Comparison of ENCODE assay signal across 18 cellular contexts in the genomic region with DNA sequence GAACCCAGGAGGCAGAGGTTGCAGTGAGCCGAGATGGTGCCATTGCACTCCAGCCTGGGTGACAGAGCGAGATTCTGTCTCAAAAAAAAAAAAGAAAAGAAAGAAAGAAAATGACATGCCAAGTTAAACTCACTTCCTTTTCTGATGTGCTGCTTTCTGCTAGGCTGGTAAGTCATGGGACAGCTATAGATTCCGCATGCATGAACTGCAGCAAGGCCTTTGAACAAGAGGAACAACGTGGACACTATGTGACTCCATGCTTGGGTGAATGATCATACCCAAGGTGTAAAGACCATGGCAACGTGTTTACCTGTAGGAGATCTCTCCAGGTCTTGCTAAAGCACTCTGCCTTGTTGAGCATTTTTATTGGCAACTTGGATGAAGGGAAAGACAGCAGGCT. TPM values are rescaled to one million over a fixed set of nuclear protein-coding genes. Genes with fewer than 3 reads are reported as not detected.
DNase-seq lines count a peak whose midpoint lies in the region; ATAC-seq and TF ChIP-seq lines count a peak whose summit lies in the region.
"Had no signal": no experiment of that assay in that cellular context is flagged by ENCODE, and none has a peak within 500 bp of the region (broad histone marks: within the 10 kb centered on the region; RNA-seq: fewer than 3 reads in every experiment).

No MANE protein-coding gene starts in this region.

- no peak overlapping the region for H2AFZ ChIP-seq in hepatocyte
- H2AFZ ChIP-seq: GM23248, neural progenitor cell had no signal

- no peaks in the 10 kb centered on the region for H4K20me1 ChIP-seq in hepatocyte (ENCODE audit: insufficient read depth, poor library complexity, severe bottlenecking)

- peaks cover 52% of the 10 kb centered on the region for H3K4me1 Mint-ChIP-seq in activated T-cell treated with anti-CD3 and anti-CD28 coated beads, Interleukin-2, amount 50 U/mL, for 24 hours (ENCODE audit: low read depth)
- H3K4me1 Mint-ChIP-seq in activated T-cell treated with anti-CD3 and anti-CD28 coated beads, Interleukin-2, amount 50 U/mL, for 4 hours (ENCODE audit: low read depth) = peaks cover 53% of the 10 kb centered on the region
- peaks cover 67% of the 10 kb centered on the region for H3K4me1 Mint-ChIP-seq in CD4-positive, alpha-beta T cell (ENCODE audit: low read depth)
- peaks cover 53% of the 10 kb centered on the region for H3K4me1 Mint-ChIP-seq in activated T-helper 1 cell treated with anti-CD3 and anti-CD28 coated beads, Interleukin-12 subunit alpha, Interleukin-12 subunit beta, Interleukin-2, Interleukin-4 antibody, amounts not matched to agents 30 ng/mL and 10 ng/mL and 1 ng/mL, durations not matched to agents 14 hours and 24 hours and 36 hours (ENCODE audit: low read depth)
- H3K4me1 Mint-ChIP-seq: neural progenitor cell had no signal

- H3K4me3 Mint-ChIP-seq in activated T-cell treated with anti-CD3 and anti-CD28 coated beads, Interleukin-2, amount 50 U/mL, for 24 hours = no peak overlapping the region
- no peak overlapping the region for H3K4me3 Mint-ChIP-seq in activated T-cell treated with anti-CD3 and anti-CD28 coated beads, Interleukin-2, amount 50 U/mL, for 4 hours
- no peak overlapping the region for H3K4me3 Mint-ChIP-seq in CD4-positive, alpha-beta T cell
- no peak overlapping the region for H3K4me3 Mint-ChIP-seq in activated T-helper 1 cell treated with anti-CD3 and anti-CD28 coated beads, Interleukin-12 subunit alpha, Interleukin-12 subunit beta, Interleukin-2, Interleukin-4 antibody, amounts not matched to agents 30 ng/mL and 10 ng/mL and 1 ng/mL, durations not matched to agents 14 hours and 24 hours and 36 hours
- H3K4me3 Mint-ChIP-seq: endodermal cell, neural progenitor cell had no signal

- H3K27me3 Mint-ChIP-seq in activated T-cell treated with anti-CD3 and anti-CD28 coated beads, Interleukin-2, amount 50 U/mL, for 24 hours = no peaks in the 10 kb centered on the region
- no peaks in the 10 kb centered on the region for H3K27me3 Mint-ChIP-seq in activated T-cell treated with anti-CD3 and anti-CD28 coated beads, Interleukin-2, amount 50 U/mL, for 4 hours (ENCODE audit: low read depth)
- H3K27me3 Mint-ChIP-seq in CD4-positive, alpha-beta T cell = no peaks in the 10 kb centered on the region
- no peaks in the 10 kb centered on the region for H3K27me3 Mint-ChIP-seq in activated T-helper 1 cell treated with anti-CD3 and anti-CD28 coated beads, Interleukin-12 subunit alpha, Interleukin-12 subunit beta, Interleukin-2, Interleukin-4 antibody, amounts not matched to agents 30 ng/mL and 10 ng/mL and 1 ng/mL, durations not matched to agents 14 hours and 24 hours and 36 hours (ENCODE audit: insufficient read depth)

- H3K27ac Mint-ChIP-seq in activated T-cell treated with anti-CD3 and anti-CD28 coated beads, Interleukin-2, amount 50 U/mL, for 24 hours = peak overlapping the region; percentile 82
- peak overlapping the region; percentile 93 for H3K27ac Mint-ChIP-seq in CD4-positive, alpha-beta T cell
- H3K27ac Mint-ChIP-seq in activated T-helper 1 cell treated with anti-CD3 and anti-CD28 coated beads, Interleukin-12 subunit alpha, Interleukin-12 subunit beta, Interleukin-2, Interleukin-4 antibody, amounts not matched to agents 30 ng/mL and 10 ng/mL and 1 ng/mL, durations not matched to agents 14 hours and 24 hours and 36 hours = peak overlapping the region; percentile 13
- H3K27ac Mint-ChIP-seq: endodermal cell, neural progenitor cell had no signal

- H3K9me2 ChIP-seq in hepatocyte (replicated peaks; ENCODE audit: insufficient read depth) = no peaks in the 10 kb centered on the region

- H3K9me3 ChIP-seq in CD4-positive, alpha-beta T cell (ENCODE audit: control insufficient read depth, low read length) = no peaks in the 10 kb centered on the region
- H3K9me3 ChIP-seq in hepatocyte (ENCODE audit: low read depth) = no peaks in the 10 kb centered on the region
- H3K9me3 ChIP-seq: thoracic aorta had no signal

- intact Hi-C loops in CD4-positive, alpha-beta T cell (cut with DNase I, micrococcal nuclease) = loop anchor here (1.0 to 10.0 kb wide), 5 partner anchors 41 to 285 kb away; no protein-coding TSS in a partner anchor
- intact Hi-C loops in activated T-helper 1 cell treated with anti-CD3 and anti-CD28 coated beads, Interleukin-12 subunit alpha, Interleukin-12 subunit beta, Interleukin-2, Interleukin-4 antibody, amounts not matched to agents 30 ng/mL and 10 ng/mL and 1 ng/mL, durations not matched to agents 14 hours and 24 hours and 36 hours (cut with micrococcal nuclease) = no loop called here

- H3K4me3 ChIP-seq in hepatocyte = no peak overlapping the region
- H3K4me3 ChIP-seq: GM23248, neural progenitor cell, thoracic aorta had no signal

- no peak for ATAC-seq in activated T-cell treated with anti-CD3 and anti-CD28 coated beads, Interleukin-2, amount 50 U/mL, for 4 hours
- no peak for ATAC-seq in CD4-positive, alpha-beta T cell (ENCODE audit: poor library complexity)

- no peak for DNase-seq in activated T-cell treated with anti-CD3 and anti-CD28 coated beads, Interleukin-2, amount 50 U/mL, for 24 hours
- DNase-seq in activated T-cell treated with anti-CD3 and anti-CD28 coated beads, Interleukin-2, amount 50 U/mL, for 4 hours = no peak
- DNase-seq in CD4-positive, alpha-beta T cell = no peak
- DNase-seq in activated T-helper 1 cell treated with anti-CD3 and anti-CD28 coated beads, Interleukin-12 subunit alpha, Interleukin-12 subunit beta, Interleukin-2, Interleukin-4 antibody, amounts not matched to agents 30 ng/mL and 10 ng/mL and 1 ng/mL, durations not matched to agents 14 hours and 24 hours and 36 hours (ENCODE audit: low spot score) = no peak
- DNase-seq in pons (ENCODE audit: low spot score) = peak; percentile 52
- no peak for DNase-seq in hepatocyte (ENCODE audit: low spot score)
- no peak for DNase-seq in NCI-H748 treated with DMSO at 0.1 percent for 48 hours (lab: John Stamatoyannopoulos, UW)
- no peak for DNase-seq in GM13976 (ENCODE audit: low spot score)
- DNase-seq: activated effector memory CD4-positive, alpha-beta T cell treated with anti-CD3 and anti-CD28 coated beads, Interleukin-2, amount 50 U/mL, for 16 hours; EL; endodermal cell; GM23248; NCI-H1436 treated with DMSO at 0.1 percent for 48 hours; NCI-H226; NK-92 treated with Interleukin-12 subunit alpha and Interleukin-12 subunit beta, amount 100 ng/mL, for 24 hours; WERI-Rb-1 had no signal

- H3K27ac ChIP-seq in CD4-positive, alpha-beta T cell (ENCODE audit: low read depth, low read length) = peak overlapping the region; percentile 45
- H3K27ac ChIP-seq in hepatocyte = no peak overlapping the region
- H3K27ac ChIP-seq: GM23248, neural progenitor cell, thoracic aorta, WERI-Rb-1 had no signal

- H3K36me3 Mint-ChIP-seq in activated T-cell treated with anti-CD3 and anti-CD28 coated beads, Interleukin-2, amount 50 U/mL, for 24 hours (ENCODE audit: low read depth) = peaks cover 4% of the 10 kb centered on the region
- peaks cover 2% of the 10 kb centered on the region for H3K36me3 Mint-ChIP-seq in activated T-cell treated with anti-CD3 and anti-CD28 coated beads, Interleukin-2, amount 50 U/mL, for 4 hours (ENCODE audit: insufficient read depth)
- H3K36me3 Mint-ChIP-seq in CD4-positive, alpha-beta T cell (ENCODE audit: low read depth) = no peaks in the 10 kb centered on the region
- H3K36me3 Mint-ChIP-seq in activated T-helper 1 cell treated with anti-CD3 and anti-CD28 coated beads, Interleukin-12 subunit alpha, Interleukin-12 subunit beta, Interleukin-2, Interleukin-4 antibody, amounts not matched to agents 30 ng/mL and 10 ng/mL and 1 ng/mL, durations not matched to agents 14 hours and 24 hours and 36 hours (ENCODE audit: low read depth) = peaks cover 21% of the 10 kb centered on the region
- H3K36me3 Mint-ChIP-seq: neural progenitor cell had no signal

- H3K36me3 ChIP-seq in hepatocyte (replicated peaks; ENCODE audit: insufficient read depth, low read depth) = no peaks in the 10 kb centered on the region
- H3K36me3 ChIP-seq: neural progenitor cell, thoracic aorta, WERI-Rb-1 had no signal

- 94% methylated on average over 3 of the region's 5 CpGs for WGBS in hepatocyte (ENCODE audit: low lambda C conversion rate, missing lambda C conversion rate)

- in situ Hi-C loops in GM13976 (cut with MboI; ENCODE audit: low sequenced_read_pairs, unreplicated experiment) = loop anchor here (10.0 kb wide), 4 partner anchors 65 to 485 kb away; no protein-coding TSS in a partner anchor

- no peaks in the 10 kb centered on the region for H3K4me1 ChIP-seq in hepatocyte (ENCODE audit: insufficient read depth)

- H3K27me3 ChIP-seq in CD4-positive, alpha-beta T cell (ENCODE audit: control insufficient read depth, insufficient read depth, low read length) = no peaks in the 10 kb centered on the region
- no peaks in the 10 kb centered on the region for H3K27me3 ChIP-seq in hepatocyte
- H3K27me3 ChIP-seq: neural progenitor cell had no signal

- H3K4me2 ChIP-seq in hepatocyte = no peak overlapping the region
- H3K4me2 ChIP-seq: neural progenitor cell had no signal

- H3K9me3 Mint-ChIP-seq in activated T-cell treated with anti-CD3 and anti-CD28 coated beads, Interleukin-2, amount 50 U/mL, for 24 hours = no peaks in the 10 kb centered on the region
- H3K9me3 Mint-ChIP-seq in activated T-cell treated with anti-CD3 and anti-CD28 coated beads, Interleukin-2, amount 50 U/mL, for 4 hours = no peaks in the 10 kb centered on the region
- H3K9me3 Mint-ChIP-seq in CD4-positive, alpha-beta T cell = no peaks in the 10 kb centered on the region
- H3K9me3 Mint-ChIP-seq in activated T-helper 1 cell treated with anti-CD3 and anti-CD28 coated beads, Interleukin-12 subunit alpha, Interleukin-12 subunit beta, Interleukin-2, Interleukin-4 antibody, amounts not matched to agents 30 ng/mL and 10 ng/mL and 1 ng/mL, durations not matched to agents 14 hours and 24 hours and 36 hours = no peaks in the 10 kb centered on the region
- H3K9me3 Mint-ChIP-seq: endodermal cell, neural progenitor cell had no signal

- POLR2A ChIA-PET in CD4-positive, alpha-beta T cell (lab: Charles Lee) = interaction anchor here (0.8 to 2.4 kb wide), 4 partner anchors 10 to 172 kb away, joined by 3 to 13 read pairs (median 6); a partner anchor contains a TSS

- TF ChIP-seq CTCF in CD4-positive, alpha-beta T cell (IDR thresholded peaks at IDR 0.05) = no peak
- TF ChIP-seq CTCF in hepatocyte (IDR thresholded peaks at IDR 0.05; ENCODE audit: poor library complexity) = no peak
- no peak for TF ChIP-seq CTCF in GM13976 (IDR thresholded peaks at IDR 0.05; ENCODE audit: borderline replicate concordance, control extremely low read depth, extremely low read depth, insufficient read depth, missing control alignments)

- CTCF ChIA-PET in CD4-positive, alpha-beta T cell (lab: Charles Lee) = interaction anchor here (1.3 to 1.9 kb wide), 2 partner anchors 18 to 312 kb away, joined by 4 read pairs; no protein-coding TSS in a partner anchor

- no peaks in the 10 kb centered on the region for H3K79me2 ChIP-seq in hepatocyte

RNA-seq across cellular contexts. Expression of a gene that starts 10.3 kb away (rescaled TPM):
- total RNA-seq in activated T-cell treated with anti-CD3 and anti-CD28 coated beads, Interleukin-2, amount 50 U/mL, for 4 hours = 10 to 100 TPM; 59.8 to 62.4 (median 60.7) TPM
- 10 to 100 TPM; 35.4 to 36.6 TPM for total RNA-seq in CD4-positive, alpha-beta T cell
- 103 and 114 TPM in 2 replicates for total RNA-seq in activated T-helper 1 cell treated with anti-CD3 and anti-CD28 coated beads, Interleukin-12 subunit alpha, Interleukin-12 subunit beta, Interleukin-2, Interleukin-4 antibody, amounts not matched to agents 30 ng/mL and 10 ng/mL and 1 ng/mL, durations not matched to agents 14 hours and 24 hours and 36 hours
- 11.8 and 13.8 TPM in 2 replicates for total RNA-seq in hepatocyte
- 14.2 and 14.3 TPM in 2 replicates for polyA plus RNA-seq in hepatocyte

RNA-seq across cellular contexts. Expression of a gene that starts 48.3 kb away (rescaled TPM):
- 1 to 10 TPM in 2 of 3 donors, under 1 TPM in 1; 0.65 to 1.2 (median 1.2) TPM for total RNA-seq in activated T-cell treated with anti-CD3 and anti-CD28 coated beads, Interleukin-2, amount 50 U/mL, for 4 hours
- total RNA-seq in CD4-positive, alpha-beta T cell = 1 to 10 TPM; 2.1 to 2.2 TPM
- total RNA-seq in activated T-helper 1 cell treated with anti-CD3 and anti-CD28 coated beads, Interleukin-12 subunit alpha, Interleukin-12 subunit beta, Interleukin-2, Interleukin-4 antibody, amounts not matched to agents 30 ng/mL and 10 ng/mL and 1 ng/mL, durations not matched to agents 14 hours and 24 hours and 36 hours = 0.80 and 1.0 TPM in 2 replicates
- total RNA-seq in hepatocyte = 0.13 and 0.60 TPM in 2 replicates
- polyA plus RNA-seq in hepatocyte = not detected in 2 replicates
- total RNA-seq: GM23248 had no signal
- polyA plus RNA-seq: GM23248 had no signal

Comparison
In these comparisons a context has a peak if more than half of its experiments do, and no peak if none do; other contexts are left out.
1. H3K27ac Mint-ChIP-seq: peak in every context shown above with its lines; median percentile 93 in CD4-positive, alpha-beta T cell; 82 in activated T-cell treated with anti-CD3 and anti-CD28 coated beads, Interleukin-2, amount 50 U/mL, for 24 hours; 13 in activated T-helper 1 cell treated with anti-CD3 and anti-CD28 coated beads, Interleukin-12 subunit alpha, Interleukin-12 subunit beta, Interleukin-2, Interleukin-4 antibody, amounts not matched to agents 30 ng/mL and 10 ng/mL and 1 ng/mL, durations not matched to agents 14 hours and 24 hours and 36 hours.